ENCODE assay signal across 8 cellular contexts in the genomic region with DNA sequence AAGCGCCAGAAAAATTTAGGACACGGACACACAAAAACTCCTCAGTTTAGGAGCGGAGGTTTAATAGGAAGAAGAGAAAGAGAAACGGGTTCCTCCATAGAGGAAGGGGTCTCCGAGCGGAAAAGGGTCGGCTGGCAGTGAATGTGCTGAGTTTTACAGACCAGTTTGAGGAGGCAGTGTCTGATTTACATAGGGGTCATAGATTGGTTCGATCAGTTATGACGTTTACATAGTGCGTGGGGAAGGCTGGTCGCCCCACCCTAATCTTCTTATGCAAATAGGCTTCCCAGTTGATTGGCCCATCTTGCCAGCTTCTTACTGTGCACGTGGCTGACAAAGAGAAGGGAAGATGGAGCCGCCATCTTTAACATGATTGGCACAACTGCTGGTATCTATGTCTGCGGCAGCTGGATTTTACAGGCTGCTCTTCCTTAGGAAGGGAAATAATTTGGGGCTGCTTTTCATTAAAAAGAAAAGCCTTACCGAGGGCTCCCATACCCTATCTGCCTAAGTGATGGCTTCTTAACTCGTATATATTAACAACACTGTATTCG. TPM values are rescaled to one million over a fixed set of nuclear protein-coding genes. Genes with fewer than 3 reads are reported as not detected.
DNase-seq lines count a peak whose midpoint lies in the region; ATAC-seq and TF ChIP-seq lines count a peak whose summit lies in the region.

No MANE protein-coding gene starts in this region.

- H3K9ac ChIP-seq in SU-DHL-6 (ENCODE audit: low read length): no peak overlapping the region
- H3K9ac ChIP-seq in neuronal stem cell (ENCODE audit: low read depth, low read length, poor library complexity): no peak overlapping the region

- H3K27me3 ChIP-seq in SU-DHL-6 (ENCODE audit: low read length): no peaks in the 10 kb centered on the region
- H3K27me3 ChIP-seq in neuronal stem cell (ENCODE audit: control insufficient read depth in 3 of 3, insufficient read depth in 3 of 3, low read depth in 1 of 3, low read length in 3 of 3): no peaks in the 10 kb centered on the region

- no peak overlapping the region for H3K14ac ChIP-seq in neuronal stem cell (ENCODE audit: low read length)

- no peak overlapping the region for H2AFZ ChIP-seq in SU-DHL-6 (ENCODE audit: low read depth, low read length, severe bottlenecking)
- H2AFZ ChIP-seq in neuronal stem cell (ENCODE audit: low read length): peak overlapping the region; percentile 68

- peak overlapping the region; percentile 95 for H3K4me2 ChIP-seq in SU-DHL-6 (ENCODE audit: low read depth, low read length, poor library complexity, severe bottlenecking)
- H3K4me2 ChIP-seq in neuronal stem cell (ENCODE audit: insufficient read depth, low read length, poor library complexity, severe bottlenecking): peak overlapping the region; percentile 50

- POLR2A ChIA-PET in HEK293T (lab: Yijun Ruan, JAX): interaction anchor here (0.8 kb wide), 1 partner anchor 18 kb away, joined by 3 read pairs; a partner anchor contains a TSS

- TF ChIP-seq CTCF in 22Rv1 (IDR thresholded peaks at IDR 0.05) (no peak), SU-DHL-6 (IDR thresholded peaks at IDR 0.05; ENCODE audit: insufficient read depth, low read length, poor library complexity, severe bottlenecking) (no peak)

- H3K27ac ChIP-seq in 22Rv1 (peak overlapping the region; percentile 65), SU-DHL-6 (ENCODE audit: low read depth, low read length) (no peak overlapping the region), neuronal stem cell (replicated peaks; ENCODE audit: low read length) (peak overlapping the region; percentile 37)

- no peak overlapping the region for H3K18ac ChIP-seq in neuronal stem cell (ENCODE audit: low read length)

- no peaks in the 10 kb centered on the region for H3K4me1 ChIP-seq in neuronal stem cell (ENCODE audit: control insufficient read depth in 2 of 2, insufficient read depth in 1 of 2, low read depth in 1 of 2, low read length in 2 of 2)

- H3K4me3 ChIP-seq in SU-DHL-6 (ENCODE audit: insufficient read depth, low read length, poor library complexity, severe bottlenecking) (peak overlapping the region; percentile 96), neuronal stem cell (ENCODE audit: low read length in 2 of 2) (peak overlapping the region; percentile 55 to 58)

- no peak overlapping the region for H2BK15ac ChIP-seq in neuronal stem cell (ENCODE audit: low read length)

- no peak overlapping the region for H3K4ac ChIP-seq in neuronal stem cell (ENCODE audit: low read length)

- no peak overlapping the region for H4K8ac ChIP-seq in neuronal stem cell (ENCODE audit: low read depth, low read length)

- DNase-seq in GM04503 (ENCODE audit: low read depth) (peak; percentile 53), erythroblast (lab: John Stamatoyannopoulos, UW) (peak; percentile 52 to 84), neuronal stem cell (ENCODE audit: low spot score) (peak; percentile 57), HEK293T (ENCODE audit: extremely low spot score) (no peak)

- CTCF ChIA-PET in HEK293T (lab: Yijun Ruan, JAX): no interaction called here

- no peak overlapping the region for H2BK12ac ChIP-seq in neuronal stem cell (ENCODE audit: low read length)

- H3F3A ChIP-seq in SU-DHL-6 (ENCODE audit: insufficient read depth): no peaks in the 10 kb centered on the region

- no peak overlapping the region for H2BK5ac ChIP-seq in neuronal stem cell (ENCODE audit: low read length)

- peaks cover 5% of the 10 kb centered on the region; the same call in 1 of the 2 replicates for H3K79me2 ChIP-seq in SU-DHL-6 (ENCODE audit: insufficient read depth, low read length)

- no peak overlapping the region for H2AK5ac ChIP-seq in neuronal stem cell (ENCODE audit: low read depth, low read length)

- H4K91ac ChIP-seq in neuronal stem cell (ENCODE audit: low read depth, low read length, poor library complexity): no peak overlapping the region

- H4K20me1 ChIP-seq in SU-DHL-6 (ENCODE audit: low read depth, low read length): no peaks in the 10 kb centered on the region

- H3K9me2 ChIP-seq in SU-DHL-6 (replicated peaks; ENCODE audit: insufficient read depth, low read length): no peaks in the 10 kb centered on the region

- no peak overlapping the region for H3K23ac ChIP-seq in neuronal stem cell (ENCODE audit: low read depth, low read length, poor library complexity)

- H3K79me1 ChIP-seq in neuronal stem cell (ENCODE audit: low read depth, low read length): no peaks in the 10 kb centered on the region

- TF ChIP-seq POLR2A in erythroblast (IDR thresholded peaks at IDR 0.05; ENCODE audit: low read length): no peak

- H3K9me3 ChIP-seq in SU-DHL-6 (ENCODE audit: insufficient read depth, low read length): peaks cover 17% of the 10 kb centered on the region; the same call in 1 of the 2 replicates
- H3K9me3 ChIP-seq in neuronal stem cell (replicated peaks in 1 of 2; ENCODE audit: control insufficient read depth in 2 of 2, insufficient read depth in 1 of 2, low read depth in 1 of 2, low read length in 2 of 2): peaks cover 22 to 38% of the 10 kb centered on the region in 2 donors

- H3K36me3 ChIP-seq in SU-DHL-6 (ENCODE audit: low read length) (peaks cover 14% of the 10 kb centered on the region), neuronal stem cell (replicated peaks in 1 of 2; ENCODE audit: control insufficient read depth in 2 of 2, insufficient read depth in 2 of 2, low read length in 2 of 2) (peaks cover 16 to 44% of the 10 kb centered on the region in 2 donors)

- ATAC-seq in HG03521 (IDR thresholded peaks at IDR 0.05; ENCODE audit: unreplicated experiment) (no peak), HG03469 (IDR thresholded peaks at IDR 0.05; ENCODE audit: unreplicated experiment) (no peak)

- H2BK120ac ChIP-seq in neuronal stem cell (ENCODE audit: low read depth, low read length): no peak overlapping the region

- no CpG with 5 or more reads among the region's 17 CpGs for WGBS in neuronal stem cell (ENCODE audit: extremely low coverage in 2 of 2, insufficient read length in 2 of 2, insufficient replicate concordance in 1 of 2), 2 donors

TF ChIP-seq in HEK293T, 16 proteins besides CTCF, POLR2A, EP300 and RAD21:
- no peak for TF ChIP-seq FOXK2 (IDR thresholded peaks at IDR 0.05)
- no peak for TF ChIP-seq ZNF384 (IDR thresholded peaks at IDR 0.05)
- TF ChIP-seq LEF1 (IDR thresholded peaks at IDR 0.05; ENCODE audit: borderline replicate concordance): no peak
- TF ChIP-seq CTBP1 (IDR thresholded peaks at IDR 0.05; ENCODE audit: borderline replicate concordance): no peak
- TF ChIP-seq BHLHE40 (IDR thresholded peaks at IDR 0.05; ENCODE audit: borderline replicate concordance): no peak
- no peak for TF ChIP-seq L3MBTL2 (conservative IDR thresholded peaks at IDR 0.05)
- TF ChIP-seq, protein P1, sequence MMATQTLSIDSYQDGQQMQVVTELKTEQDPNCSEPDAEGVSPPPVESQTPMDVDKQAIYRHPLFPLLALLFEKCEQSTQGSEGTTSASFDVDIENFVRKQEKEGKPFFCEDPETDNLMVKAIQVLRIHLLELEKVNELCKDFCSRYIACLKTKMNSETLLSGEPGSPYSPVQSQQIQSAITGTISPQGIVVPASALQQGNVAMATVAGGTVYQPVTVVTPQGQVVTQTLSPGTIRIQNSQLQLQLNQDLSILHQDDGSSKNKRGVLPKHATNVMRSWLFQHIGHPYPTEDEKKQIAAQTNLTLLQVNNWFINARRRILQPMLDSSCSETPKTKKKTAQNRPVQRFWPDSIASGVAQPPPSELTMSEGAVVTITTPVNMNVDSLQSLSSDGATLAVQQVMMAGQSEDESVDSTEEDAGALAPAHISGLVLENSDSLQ (IDR thresholded peaks at IDR 0.05): no peak
- TF ChIP-seq NFRKB (IDR thresholded peaks at IDR 0.05): no peak
- no peak for TF ChIP-seq HDGF (IDR thresholded peaks at IDR 0.05; ENCODE audit: borderline replicate concordance)
- no peak for TF ChIP-seq SP1 (IDR thresholded peaks at IDR 0.05)
- no peak for TF ChIP-seq SUZ12 (IDR thresholded peaks at IDR 0.05)

RNA-seq across cellular contexts. Expression of a gene that starts 1.2 kb away (rescaled TPM):
- 2.5 TPM for polyA plus RNA-seq in neuronal stem cell (2013, experiment 1 of 2)
- 2.7 TPM for polyA plus RNA-seq in neuronal stem cell (2013, experiment 2 of 2)

RNA-seq across cellular contexts. Expression of a gene that starts 17.8 kb away (rescaled TPM):
- 7.3 TPM for polyA plus RNA-seq in neuronal stem cell (2013, experiment 1 of 2)
- 7.7 TPM for polyA plus RNA-seq in neuronal stem cell (2013, experiment 2 of 2)

RNA-seq across cellular contexts. Expression of a gene that starts 29.4 kb away (rescaled TPM):
- polyA plus RNA-seq in neuronal stem cell (2013, experiment 1 of 2): 4.4 TPM
- polyA plus RNA-seq in neuronal stem cell (2013, experiment 2 of 2): 4.3 TPM

RNA-seq across cellular contexts. Expression of a gene that starts 40.0 kb away (rescaled TPM):
- polyA plus RNA-seq in neuronal stem cell (2013, experiment 1 of 2): 1.8 TPM
- 1.8 TPM for polyA plus RNA-seq in neuronal stem cell (2013, experiment 2 of 2)

RNA-seq across cellular contexts. Expression of a gene that starts 52.9 kb away (rescaled TPM):
- 29.6 TPM for polyA plus RNA-seq in neuronal stem cell (2013, experiment 1 of 2)
- 30.4 TPM for polyA plus RNA-seq in neuronal stem cell (2013, experiment 2 of 2)
